1 cellular context compared by ENCODE assay signal in the genomic region with DNA sequence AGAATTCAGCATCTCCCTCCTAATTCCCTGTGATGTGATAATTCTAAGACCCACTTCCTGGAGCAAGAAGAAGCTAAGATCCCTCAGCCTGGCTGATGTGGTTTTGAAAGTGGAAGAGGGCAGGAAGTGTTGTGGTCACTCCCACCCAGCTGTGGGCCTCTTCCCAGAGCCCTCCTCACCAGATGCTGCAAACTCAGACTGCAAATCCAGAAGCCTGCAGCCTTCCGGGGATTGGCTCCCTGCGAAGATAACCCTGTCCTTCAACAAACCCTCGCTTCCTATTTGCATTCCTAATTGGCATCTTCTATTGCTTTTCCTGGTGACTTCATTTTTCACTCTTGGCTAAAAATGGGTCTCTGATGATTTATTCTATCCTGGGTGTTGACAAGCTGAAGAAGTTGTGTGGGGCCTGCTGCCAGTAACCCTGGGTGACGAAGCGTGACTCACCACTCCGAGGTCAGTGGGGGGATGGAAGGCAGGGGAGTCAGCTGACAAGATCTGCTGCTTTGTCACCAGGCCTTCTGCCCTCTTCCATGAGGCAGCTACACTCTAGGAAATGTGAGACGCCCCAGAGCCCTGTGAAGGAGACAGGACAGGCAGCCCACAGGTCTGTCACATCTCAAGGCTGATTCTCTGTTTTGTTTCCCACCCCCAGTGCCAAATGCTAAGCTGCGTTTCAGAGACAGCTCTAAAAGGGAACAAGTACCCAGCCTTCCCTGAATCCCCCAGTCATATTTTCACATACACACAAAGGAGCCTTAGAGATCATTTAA.
TF ChIP-seq lines count a peak whose summit lies in the region.

No MANE protein-coding gene starts in this region.

TF ChIP-seq in K562, 482 proteins besides CTCF, POLR2A, EP300 and RAD21 (continued from another document and continues in another):
- TF ChIP-seq USF2 (CRISPR knock-in tag; IDR thresholded peaks at IDR 0.05) (peak; percentile 83), SMAD1 (IDR thresholded peaks at IDR 0.05; ENCODE audit: low read depth, low read length, partially characterized antibody) (peak; percentile 83), CBX1 (IDR thresholded peaks at IDR 0.05; ENCODE audit: low read depth) (peak; percentile 64; the same call in 1 of the 2 replicates), CBFA2T2 (conservative IDR thresholded peaks at IDR 0.05) (peak; percentile 70), ZNF76 (CRISPR knock-in tag; IDR thresholded peaks at IDR 0.05; ENCODE audit: borderline replicate concordance) (peak; percentile 71), HCFC1 (IDR thresholded peaks at IDR 0.05; ENCODE audit: low read depth, low read length) (peak; percentile 58), ZNF764 (CRISPR knock-in tag; IDR thresholded peaks at IDR 0.05; ENCODE audit: low read depth) (peak; percentile 33; the same call in 1 of the 2 replicates), POLR2G (IDR thresholded peaks at IDR 0.05; ENCODE audit: low read depth, low read length) (peak; percentile 47; the same call in 1 of the 2 replicates), RBM25 (IDR thresholded peaks at IDR 0.05; ENCODE audit: low read depth, low read length, severe bottlenecking) (peak; percentile 64), STAT6 (CRISPR knock-in tag; IDR thresholded peaks at IDR 0.05) (peak; percentile 43; the same call in 1 of the 2 replicates), EGR1 (conservative IDR thresholded peaks at IDR 0.05) (peak; percentile 52), NR2C2 (CRISPR knock-in tag; IDR thresholded peaks at IDR 0.05) (peak; percentile 85), NR2C2 (tag; IDR thresholded peaks at IDR 0.05) (peak; percentile 97), FOSL1 (tag; conservative IDR thresholded peaks at IDR 0.05) (peak; percentile 100), NCOA2 (IDR thresholded peaks at IDR 0.05; ENCODE audit: partially characterized antibody in 2 of 2) (peak in 1 of 2 experiments; percentile 59), THRB (CRISPR knock-in tag; conservative IDR thresholded peaks at IDR 0.05) (0 out of 2 replicates have a peak, but pooled peaks have one; percentile 16), ZNF583 (CRISPR knock-in tag; IDR thresholded peaks at IDR 0.05) (peak; percentile 23; the same call in 1 of the 2 replicates), CXXC5 (CRISPR knock-in tag; IDR thresholded peaks at IDR 0.05) (peak; percentile 69; the same call in 1 of the 2 replicates), TCFL5 (CRISPR knock-in tag; conservative IDR thresholded peaks at IDR 0.05) (no peak), CHAMP1 (IDR thresholded peaks at IDR 0.05) (peak; percentile 70; the same call in 1 of the 2 replicates), U2AF2 (optimal IDR thresholded peaks at IDR 0.05; ENCODE audit: low read depth, low read length) (no peak), XRCC5 (IDR thresholded peaks at IDR 0.05; ENCODE audit: low read depth, low read length) (peak; percentile 37; the same call in 1 of the 2 replicates), MTA3 (IDR thresholded peaks at IDR 0.05; ENCODE audit: borderline replicate concordance) (peak; percentile 91; the same call in 1 of the 2 replicates), CSDE1 (IDR thresholded peaks at IDR 0.05) (peak in 1 of 2 experiments; percentile 80; a peak in 2 of 4 replicates), HDGF (IDR thresholded peaks at IDR 0.05) (0 out of 2 replicates have a peak, but pooled peaks have one; percentile 16), CREM (IDR thresholded peaks at IDR 0.05; ENCODE audit: low read depth) (peak; percentile 91), CCNT2 (IDR thresholded peaks at IDR 0.05; ENCODE audit: borderline replicate concordance, extremely low read depth, insufficient read length, low read depth, low read length) (peak; percentile 87), ZNF184 (CRISPR knock-in tag; IDR thresholded peaks at IDR 0.05) (no peak), NFE2L1 (tag; IDR thresholded peaks at IDR 0.05; ENCODE audit: borderline replicate concordance, low read depth) (no peak; the same call in 1 of the 2 replicates), ZNF12 (CRISPR knock-in tag; IDR thresholded peaks at IDR 0.05) (0 out of 2 replicates have a peak, but pooled peaks have one; percentile 30), KHSRP (IDR thresholded peaks at IDR 0.05) (peak; percentile 25; the same call in 1 of the 2 replicates), ELF2 (CRISPR knock-in tag; IDR thresholded peaks at IDR 0.05) (peak; percentile 50), ATF3 (IDR thresholded peaks at IDR 0.05) (peak; percentile 100), ATF3 (CRISPR knock-in tag; conservative IDR thresholded peaks at IDR 0.05) (peak; percentile 100), HDAC6 (IDR thresholded peaks at IDR 0.05; ENCODE audit: low read depth, low read length) (0 out of 2 replicates have a peak, but pooled peaks have one; percentile 33), GATAD2B (IDR thresholded peaks at IDR 0.05; ENCODE audit: borderline replicate concordance) (no peak; the same call in 1 of the 2 replicates), DPF2 (IDR thresholded peaks at IDR 0.05) (peak; percentile 98), RUNX1 (IDR thresholded peaks at IDR 0.05; ENCODE audit: low read depth) (peak; percentile 56; the same call in 1 of the 2 replicates), ETV6 (IDR thresholded peaks at IDR 0.05; ENCODE audit: borderline replicate concordance in 1 of 2, low read depth in 2 of 2, low read length in 1 of 2) (peak; percentile 89 to 98), ETV6 (CRISPR knock-in tag; IDR thresholded peaks at IDR 0.05; ENCODE audit: borderline replicate concordance) (no peak), KLF16 (IDR thresholded peaks at IDR 0.05) (peak; percentile 27; the same call in 1 of the 2 replicates)
- TF ChIP-seq, protein P1, sequence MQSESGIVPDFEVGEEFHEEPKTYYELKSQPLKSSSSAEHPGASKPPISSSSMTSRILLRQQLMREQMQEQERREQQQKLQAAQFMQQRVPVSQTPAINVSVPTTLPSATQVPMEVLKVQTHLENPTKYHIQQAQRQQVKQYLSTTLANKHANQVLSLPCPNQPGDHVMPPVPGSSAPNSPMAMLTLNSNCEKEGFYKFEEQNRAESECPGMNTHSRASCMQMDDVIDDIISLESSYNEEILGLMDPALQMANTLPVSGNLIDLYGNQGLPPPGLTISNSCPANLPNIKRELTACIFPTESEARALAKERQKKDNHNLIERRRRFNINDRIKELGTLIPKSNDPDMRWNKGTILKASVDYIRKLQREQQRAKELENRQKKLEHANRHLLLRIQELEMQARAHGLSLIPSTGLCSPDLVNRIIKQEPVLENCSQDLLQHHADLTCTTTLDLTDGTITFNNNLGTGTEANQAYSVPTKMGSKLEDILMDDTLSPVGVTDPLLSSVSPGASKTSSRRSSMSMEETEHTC (IDR thresholded peaks at IDR 0.05) = peak; percentile 98
- TF ChIP-seq, protein P2, sequence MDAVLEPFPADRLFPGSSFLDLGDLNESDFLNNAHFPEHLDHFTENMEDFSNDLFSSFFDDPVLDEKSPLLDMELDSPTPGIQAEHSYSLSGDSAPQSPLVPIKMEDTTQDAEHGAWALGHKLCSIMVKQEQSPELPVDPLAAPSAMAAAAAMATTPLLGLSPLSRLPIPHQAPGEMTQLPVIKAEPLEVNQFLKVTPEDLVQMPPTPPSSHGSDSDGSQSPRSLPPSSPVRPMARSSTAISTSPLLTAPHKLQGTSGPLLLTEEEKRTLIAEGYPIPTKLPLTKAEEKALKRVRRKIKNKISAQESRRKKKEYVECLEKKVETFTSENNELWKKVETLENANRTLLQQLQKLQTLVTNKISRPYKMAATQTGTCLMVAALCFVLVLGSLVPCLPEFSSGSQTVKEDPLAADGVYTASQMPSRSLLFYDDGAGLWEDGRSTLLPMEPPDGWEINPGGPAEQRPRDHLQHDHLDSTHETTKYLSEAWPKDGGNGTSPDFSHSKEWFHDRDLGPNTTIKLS (IDR thresholded peaks at IDR 0.05; ENCODE audit: borderline replicate concordance, low read depth) = peak; percentile 84; the same call in 1 of the 2 replicates
- TF ChIP-seq, protein P3, sequence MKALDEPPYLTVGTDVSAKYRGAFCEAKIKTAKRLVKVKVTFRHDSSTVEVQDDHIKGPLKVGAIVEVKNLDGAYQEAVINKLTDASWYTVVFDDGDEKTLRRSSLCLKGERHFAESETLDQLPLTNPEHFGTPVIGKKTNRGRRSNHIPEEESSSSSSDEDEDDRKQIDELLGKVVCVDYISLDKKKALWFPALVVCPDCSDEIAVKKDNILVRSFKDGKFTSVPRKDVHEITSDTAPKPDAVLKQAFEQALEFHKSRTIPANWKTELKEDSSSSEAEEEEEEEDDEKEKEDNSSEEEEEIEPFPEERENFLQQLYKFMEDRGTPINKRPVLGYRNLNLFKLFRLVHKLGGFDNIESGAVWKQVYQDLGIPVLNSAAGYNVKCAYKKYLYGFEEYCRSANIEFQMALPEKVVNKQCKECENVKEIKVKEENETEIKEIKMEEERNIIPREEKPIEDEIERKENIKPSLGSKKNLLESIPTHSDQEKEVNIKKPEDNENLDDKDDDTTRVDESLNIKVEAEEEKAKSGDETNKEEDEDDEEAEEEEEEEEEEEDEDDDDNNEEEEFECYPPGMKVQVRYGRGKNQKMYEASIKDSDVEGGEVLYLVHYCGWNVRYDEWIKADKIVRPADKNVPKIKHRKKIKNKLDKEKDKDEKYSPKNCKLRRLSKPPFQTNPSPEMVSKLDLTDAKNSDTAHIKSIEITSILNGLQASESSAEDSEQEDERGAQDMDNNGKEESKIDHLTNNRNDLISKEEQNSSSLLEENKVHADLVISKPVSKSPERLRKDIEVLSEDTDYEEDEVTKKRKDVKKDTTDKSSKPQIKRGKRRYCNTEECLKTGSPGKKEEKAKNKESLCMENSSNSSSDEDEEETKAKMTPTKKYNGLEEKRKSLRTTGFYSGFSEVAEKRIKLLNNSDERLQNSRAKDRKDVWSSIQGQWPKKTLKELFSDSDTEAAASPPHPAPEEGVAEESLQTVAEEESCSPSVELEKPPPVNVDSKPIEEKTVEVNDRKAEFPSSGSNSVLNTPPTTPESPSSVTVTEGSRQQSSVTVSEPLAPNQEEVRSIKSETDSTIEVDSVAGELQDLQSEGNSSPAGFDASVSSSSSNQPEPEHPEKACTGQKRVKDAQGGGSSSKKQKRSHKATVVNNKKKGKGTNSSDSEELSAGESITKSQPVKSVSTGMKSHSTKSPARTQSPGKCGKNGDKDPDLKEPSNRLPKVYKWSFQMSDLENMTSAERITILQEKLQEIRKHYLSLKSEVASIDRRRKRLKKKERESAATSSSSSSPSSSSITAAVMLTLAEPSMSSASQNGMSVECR (CRISPR knock-in tag; IDR thresholded peaks at IDR 0.05) = peak; percentile 77
- TF ChIP-seq, protein P4, sequence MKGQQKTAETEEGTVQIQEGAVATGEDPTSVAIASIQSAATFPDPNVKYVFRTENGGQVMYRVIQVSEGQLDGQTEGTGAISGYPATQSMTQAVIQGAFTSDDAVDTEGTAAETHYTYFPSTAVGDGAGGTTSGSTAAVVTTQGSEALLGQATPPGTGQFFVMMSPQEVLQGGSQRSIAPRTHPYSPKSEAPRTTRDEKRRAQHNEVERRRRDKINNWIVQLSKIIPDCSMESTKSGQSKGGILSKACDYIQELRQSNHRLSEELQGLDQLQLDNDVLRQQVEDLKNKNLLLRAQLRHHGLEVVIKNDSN (CRISPR knock-in tag; IDR thresholded peaks at IDR 0.05) = peak; percentile 93
